Comparison of ENCODE assay signal across 24 cellular contexts in genomic region chr7:88350118-88350517, GRCh38. TPM values are rescaled to one million over a fixed set of nuclear protein-coding genes. Genes with fewer than 3 reads are reported as not detected.
"Had no signal": no experiment of that assay in that cellular context is flagged by ENCODE, and none has a peak within 500 bp of the region (broad histone marks: within the 10 kb centered on the region; RNA-seq: fewer than 3 reads in every experiment).

No MANE protein-coding gene starts in this region.

- H3K27me3 ChIP-seq: MG63 had no signal

- H3K9me3 ChIP-seq: MG63 had no signal

- H3K36me3 ChIP-seq: MG63 had no signal

- ATAC-seq: HepG2 had no signal

- H3K4me3 ChIP-seq: MG63 had no signal

- DNase-seq: IMR-90, Karpas-422, KG1, MG63, NCI-H1092, NCI-H1105 treated with DMSO at 0.1 percent for 48 hours, NCI-H1417 treated with DMSO at 0.1 percent for 48 hours, NCI-H146, NCI-H1694 treated with DMSO at 0.1 percent for 48 hours, NCI-H1930, NCI-H2081, NCI-H2107, NCI-H2171, NCI-H226, NCI-H446, NCI-H510A, NCI-H524 treated with DMSO at 0.1 percent for 48 hours, NCI-H69, NCI-H774, SHP77 had no signal

- H3K27ac ChIP-seq: RWPE1 had no signal

RNA-seq across cellular contexts. Expression of gene STEAP4, which starts 43.4 kb away (rescaled TPM):
- total RNA-seq: HepG2, HT1080, IMR-90, SK-MEL-5 had no signal
- polyA plus RNA-seq: HepG2, IMR-90 had no signal
